In the genomic region with DNA sequence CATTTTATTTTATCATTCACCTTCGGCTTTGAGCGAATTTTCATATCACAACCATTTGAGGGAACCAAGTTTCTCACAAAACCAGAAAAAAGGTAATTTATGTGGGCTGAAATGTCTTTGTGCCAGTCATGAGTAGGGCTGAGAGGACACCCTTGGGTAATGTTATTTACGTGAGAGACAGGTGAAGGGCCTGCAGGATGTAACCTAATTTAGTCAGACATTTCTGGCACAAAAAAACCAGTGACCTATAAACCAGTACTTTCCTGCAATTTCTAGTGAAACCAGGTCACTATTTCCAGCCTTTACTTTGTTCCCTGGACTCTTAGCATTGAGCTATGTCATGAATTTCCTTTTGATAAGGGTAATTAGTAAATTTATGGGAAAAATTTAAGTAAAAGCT, we compare ENCODE assay signal across 2 cellular contexts.
TF ChIP-seq lines count a peak whose summit lies in the region.

No MANE protein-coding gene starts in this region.

TF ChIP-seq in liver, 16 proteins besides CTCF, POLR2A, EP300 and RAD21:
- TF ChIP-seq FOXA2 (IDR thresholded peaks at IDR 0.05) (no peak), JUND (IDR thresholded peaks at IDR 0.05) (no peak), NR2F2 (IDR thresholded peaks at IDR 0.05) (no peak), TAF1 (conservative IDR thresholded peaks at IDR 0.05) (no peak), HNF4G (IDR thresholded peaks at IDR 0.05) (no peak), GABPA (IDR thresholded peaks at IDR 0.05 in 1 of 2, conservative IDR thresholded peaks at IDR 0.05 in 1 of 2) (no peak), FOXA1 (IDR thresholded peaks at IDR 0.05) (no peak), EGR1 (IDR thresholded peaks at IDR 0.05; ENCODE audit: low read depth in 2 of 2) (no peak), HNF4A (conservative IDR thresholded peaks at IDR 0.05) (peak; percentile 21 to 36), YY1 (IDR thresholded peaks at IDR 0.05) (peak; percentile 19), RXRA (IDR thresholded peaks at IDR 0.05) (peak; percentile 38 to 63), SP1 (IDR thresholded peaks at IDR 0.05) (no peak)
- TF ChIP-seq, protein P1, sequence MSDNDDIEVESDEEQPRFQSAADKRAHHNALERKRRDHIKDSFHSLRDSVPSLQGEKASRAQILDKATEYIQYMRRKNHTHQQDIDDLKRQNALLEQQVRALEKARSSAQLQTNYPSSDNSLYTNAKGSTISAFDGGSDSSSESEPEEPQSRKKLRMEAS (IDR thresholded peaks at IDR 0.05), result no peak
- TF ChIP-seq, protein P2, sequence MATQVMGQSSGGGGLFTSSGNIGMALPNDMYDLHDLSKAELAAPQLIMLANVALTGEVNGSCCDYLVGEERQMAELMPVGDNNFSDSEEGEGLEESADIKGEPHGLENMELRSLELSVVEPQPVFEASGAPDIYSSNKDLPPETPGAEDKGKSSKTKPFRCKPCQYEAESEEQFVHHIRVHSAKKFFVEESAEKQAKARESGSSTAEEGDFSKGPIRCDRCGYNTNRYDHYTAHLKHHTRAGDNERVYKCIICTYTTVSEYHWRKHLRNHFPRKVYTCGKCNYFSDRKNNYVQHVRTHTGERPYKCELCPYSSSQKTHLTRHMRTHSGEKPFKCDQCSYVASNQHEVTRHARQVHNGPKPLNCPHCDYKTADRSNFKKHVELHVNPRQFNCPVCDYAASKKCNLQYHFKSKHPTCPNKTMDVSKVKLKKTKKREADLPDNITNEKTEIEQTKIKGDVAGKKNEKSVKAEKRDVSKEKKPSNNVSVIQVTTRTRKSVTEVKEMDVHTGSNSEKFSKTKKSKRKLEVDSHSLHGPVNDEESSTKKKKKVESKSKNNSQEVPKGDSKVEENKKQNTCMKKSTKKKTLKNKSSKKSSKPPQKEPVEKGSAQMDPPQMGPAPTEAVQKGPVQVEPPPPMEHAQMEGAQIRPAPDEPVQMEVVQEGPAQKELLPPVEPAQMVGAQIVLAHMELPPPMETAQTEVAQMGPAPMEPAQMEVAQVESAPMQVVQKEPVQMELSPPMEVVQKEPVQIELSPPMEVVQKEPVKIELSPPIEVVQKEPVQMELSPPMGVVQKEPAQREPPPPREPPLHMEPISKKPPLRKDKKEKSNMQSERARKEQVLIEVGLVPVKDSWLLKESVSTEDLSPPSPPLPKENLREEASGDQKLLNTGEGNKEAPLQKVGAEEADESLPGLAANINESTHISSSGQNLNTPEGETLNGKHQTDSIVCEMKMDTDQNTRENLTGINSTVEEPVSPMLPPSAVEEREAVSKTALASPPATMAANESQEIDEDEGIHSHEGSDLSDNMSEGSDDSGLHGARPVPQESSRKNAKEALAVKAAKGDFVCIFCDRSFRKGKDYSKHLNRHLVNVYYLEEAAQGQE (IDR thresholded peaks at IDR 0.05), result no peak
- TF ChIP-seq, protein P3, sequence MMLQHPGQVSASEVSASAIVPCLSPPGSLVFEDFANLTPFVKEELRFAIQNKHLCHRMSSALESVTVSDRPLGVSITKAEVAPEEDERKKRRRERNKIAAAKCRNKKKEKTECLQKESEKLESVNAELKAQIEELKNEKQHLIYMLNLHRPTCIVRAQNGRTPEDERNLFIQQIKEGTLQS (IDR thresholded peaks at IDR 0.05), result no peak
- TF ChIP-seq, protein P4, sequence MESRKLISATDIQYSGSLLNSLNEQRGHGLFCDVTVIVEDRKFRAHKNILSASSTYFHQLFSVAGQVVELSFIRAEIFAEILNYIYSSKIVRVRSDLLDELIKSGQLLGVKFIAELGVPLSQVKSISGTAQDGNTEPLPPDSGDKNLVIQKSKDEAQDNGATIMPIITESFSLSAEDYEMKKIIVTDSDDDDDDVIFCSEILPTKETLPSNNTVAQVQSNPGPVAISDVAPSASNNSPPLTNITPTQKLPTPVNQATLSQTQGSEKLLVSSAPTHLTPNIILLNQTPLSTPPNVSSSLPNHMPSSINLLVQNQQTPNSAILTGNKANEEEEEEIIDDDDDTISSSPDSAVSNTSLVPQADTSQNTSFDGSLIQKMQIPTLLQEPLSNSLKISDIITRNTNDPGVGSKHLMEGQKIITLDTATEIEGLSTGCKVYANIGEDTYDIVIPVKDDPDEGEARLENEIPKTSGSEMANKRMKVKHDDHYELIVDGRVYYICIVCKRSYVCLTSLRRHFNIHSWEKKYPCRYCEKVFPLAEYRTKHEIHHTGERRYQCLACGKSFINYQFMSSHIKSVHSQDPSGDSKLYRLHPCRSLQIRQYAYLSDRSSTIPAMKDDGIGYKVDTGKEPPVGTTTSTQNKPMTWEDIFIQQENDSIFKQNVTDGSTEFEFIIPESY (IDR thresholded peaks at IDR 0.05), result no peak

TF ChIP-seq in HepG2, 621 proteins besides CTCF, POLR2A, EP300 and RAD21:
- TF ChIP-seq, protein P5, sequence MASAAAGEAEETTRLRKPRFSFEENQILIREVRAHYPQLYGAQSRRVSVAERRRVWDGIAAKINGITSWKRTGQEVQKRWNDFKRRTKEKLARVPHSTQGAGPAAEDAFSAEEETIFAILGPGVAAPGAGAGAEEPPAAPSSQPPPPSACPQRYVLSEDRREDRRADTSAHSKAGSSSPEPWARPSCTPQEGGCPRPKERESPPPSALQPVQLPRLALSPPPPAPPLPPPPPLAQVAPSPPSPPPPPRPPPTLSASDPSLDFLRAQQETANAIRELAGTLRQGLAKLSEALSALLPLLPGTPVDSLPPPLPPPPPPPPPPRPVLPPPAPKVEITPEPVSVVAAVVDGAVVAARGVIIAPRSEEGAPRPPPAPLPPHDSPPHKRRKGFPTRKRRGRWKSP (CRISPR knock-in tag; IDR thresholded peaks at IDR 0.05), result no peak
- no peak for TF ChIP-seq PCBP1 (IDR thresholded peaks at IDR 0.05; ENCODE audit: borderline replicate concordance, low read depth, low read length)
